In genomic region chr3:185657691-185658503, GRCh38 we compare ENCODE assay signal across 16 cellular contexts.
A peak's percentile ranks its signal among the peaks of the same experiment; 100 is the strongest.
DNase-seq lines count a peak whose midpoint lies in the region; ATAC-seq and TF ChIP-seq lines count a peak whose summit lies in the region.
"Had no signal": no experiment of that assay in that cellular context is flagged by ENCODE, and none has a peak within 500 bp of the region (broad histone marks: within the 10 kb centered on the region; RNA-seq: fewer than 3 reads in every experiment).

No MANE protein-coding gene starts in this region.

- peaks cover 0 to 46% of the 10 kb centered on the region in 2 donors for H3K4me1 ChIP-seq in right atrium auricular region

- H3K27me3 ChIP-seq in right atrium auricular region = no peaks in the 10 kb centered on the region

- peaks cover 7% of the 10 kb centered on the region for H3K4me1 Mint-ChIP-seq in endothelial cell (ENCODE audit: unreplicated experiment)
- no peaks in the 10 kb centered on the region for H3K4me1 Mint-ChIP-seq in progenitor cell of endocrine pancreas (ENCODE audit: low read depth)
- H3K4me1 Mint-ChIP-seq in activated naive CD8-positive, alpha-beta T cell treated with anti-CD3 and anti-CD28 coated beads for 36 hours = no peaks in the 10 kb centered on the region

- H3K27ac Mint-ChIP-seq in endothelial cell (ENCODE audit: unreplicated experiment) = peak overlapping the region; percentile 31
- H3K27ac Mint-ChIP-seq in progenitor cell of endocrine pancreas = peak overlapping the region; percentile 84
- no peak overlapping the region for H3K27ac Mint-ChIP-seq in activated naive CD8-positive, alpha-beta T cell treated with anti-CD3 and anti-CD28 coated beads for 36 hours
- H3K27ac Mint-ChIP-seq: T-helper 2 cell treated with Interferon-gamma antibody and Interleukin-4, amounts not matched to agents 5 μg/mL and 100 μg/mL, for 36 hours had no signal

- H3K36me3 Mint-ChIP-seq in endothelial cell (ENCODE audit: low read depth, unreplicated experiment) = peaks cover 47% of the 10 kb centered on the region
- H3K36me3 Mint-ChIP-seq in progenitor cell of endocrine pancreas (ENCODE audit: insufficient read depth) = peaks cover 22% of the 10 kb centered on the region
- no peaks in the 10 kb centered on the region for H3K36me3 Mint-ChIP-seq in activated naive CD8-positive, alpha-beta T cell treated with anti-CD3 and anti-CD28 coated beads for 36 hours

- no peak for ATAC-seq in left cardiac atrium

- TF ChIP-seq CTCF in right atrium auricular region (IDR thresholded peaks at IDR 0.05) (no peak), endothelial cell (IDR thresholded peaks at IDR 0.05; ENCODE audit: unreplicated experiment) (no peak), progenitor cell of endocrine pancreas (IDR thresholded peaks at IDR 0.05; ENCODE audit: unreplicated experiment) (no peak)

- no peaks in the 10 kb centered on the region for H3K9me3 Mint-ChIP-seq in endothelial cell (ENCODE audit: unreplicated experiment)
- no peaks in the 10 kb centered on the region for H3K9me3 Mint-ChIP-seq in progenitor cell of endocrine pancreas (ENCODE audit: low read depth)
- H3K9me3 Mint-ChIP-seq in activated naive CD8-positive, alpha-beta T cell treated with anti-CD3 and anti-CD28 coated beads for 36 hours = no peaks in the 10 kb centered on the region
- H3K9me3 Mint-ChIP-seq: T-helper 2 cell treated with Interferon-gamma antibody and Interleukin-4, amounts not matched to agents 5 μg/mL and 100 μg/mL, for 36 hours had no signal

- DNase-seq in right atrium auricular region (ENCODE audit: low spot score) (peak; percentile 58), left cardiac atrium (no peak), endothelial cell (ENCODE audit: low spot score) (no peak), progenitor cell of endocrine pancreas (ENCODE audit: low spot score, unreplicated experiment) (no peak), SIG-M5 treated with dmso at 0.1 percent for 504 hours (lab: John Stamatoyannopoulos, UW; ENCODE audit: unreplicated experiment) (no peak), HCEC 1CT (no peak)
- no peak for DNase-seq in activated naive CD8-positive, alpha-beta T cell treated with anti-CD3 and anti-CD28 coated beads for 36 hours
- no peak for DNase-seq in activated CD4-positive, alpha-beta T cell treated with anti-CD3 and anti-CD28 coated beads, Interleukin-2, amount 50 U/mL, for 48 hours
- DNase-seq: activated CD4-positive, alpha-beta T cell treated with anti-CD3 and anti-CD28 coated beads for 4 hours; activated T-cell treated with anti-CD3 and anti-CD28 coated beads, Interleukin-2, amount 50 U/mL, for 1 hour; GDM1; Kasumi-1; NCI-H1694 treated with DMSO at 0.1 percent for 48 hours; NCI-H526 treated with DMSO at 0.1 percent for 48 hours had no signal

- no peak overlapping the region for H3K4me3 ChIP-seq in right atrium auricular region

- peak overlapping the region; percentile 19 to 69 for H3K27ac ChIP-seq in right atrium auricular region
- H3K27ac ChIP-seq: parathyroid adenoma had no signal

- H3K9me3 ChIP-seq in right atrium auricular region = no peaks in the 10 kb centered on the region

- peak overlapping the region; percentile 70 for H3K4me3 Mint-ChIP-seq in endothelial cell (ENCODE audit: unreplicated experiment)
- no peak overlapping the region for H3K4me3 Mint-ChIP-seq in progenitor cell of endocrine pancreas (ENCODE audit: low read depth)
- no peak overlapping the region for H3K4me3 Mint-ChIP-seq in activated naive CD8-positive, alpha-beta T cell treated with anti-CD3 and anti-CD28 coated beads for 36 hours
- H3K4me3 Mint-ChIP-seq: T-helper 2 cell treated with Interferon-gamma antibody and Interleukin-4, amounts not matched to agents 5 μg/mL and 100 μg/mL, for 36 hours had no signal

- intact Hi-C loops in left cardiac atrium (cut with DNase I) = no loop called here

- H3K27me3 Mint-ChIP-seq in endothelial cell (ENCODE audit: unreplicated experiment) (peaks cover 11% of the 10 kb centered on the region), progenitor cell of endocrine pancreas (no peaks in the 10 kb centered on the region)
- peaks cover 3% of the 10 kb centered on the region for H3K27me3 Mint-ChIP-seq in activated naive CD8-positive, alpha-beta T cell treated with anti-CD3 and anti-CD28 coated beads for 36 hours

- no peaks in the 10 kb centered on the region for H3K36me3 ChIP-seq in right atrium auricular region
